Comparison of ENCODE assay signal across 26 cellular contexts in the genomic region with DNA sequence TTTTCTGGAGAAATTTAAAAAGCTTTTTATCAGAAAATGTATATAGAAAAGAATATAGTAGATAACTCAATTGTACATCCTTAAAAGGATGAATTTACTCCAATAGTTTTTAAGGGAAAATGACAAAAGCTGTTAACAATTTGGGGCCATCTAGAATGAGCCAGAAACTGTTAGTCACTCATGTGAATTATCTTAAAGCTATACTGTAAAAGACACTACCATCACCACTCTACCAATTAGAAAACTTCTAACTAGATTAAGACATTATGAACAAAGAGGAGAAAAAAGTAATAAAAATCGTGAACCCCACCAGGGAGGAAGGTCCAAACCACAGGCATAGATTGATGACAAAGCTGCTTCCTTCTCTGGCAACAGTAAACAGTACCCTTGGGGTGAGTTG.
"Had no signal": no experiment of that assay in that cellular context is flagged by ENCODE, and none has a peak within 500 bp of the region (broad histone marks: within the 10 kb centered on the region; RNA-seq: fewer than 3 reads in every experiment).

No MANE protein-coding gene starts in this region.

- H3K36me3 Mint-ChIP-seq: activated CD8-positive, alpha-beta memory T cell treated with anti-CD3 and anti-CD28 coated beads, Interleukin-2, amount 10 ng/mL, durations not matched to agents 7 days and 5 days; activated naive CD4-positive, alpha-beta T cell treated with anti-CD3 and anti-CD28 coated beads, Interleukin-2, amount 10 ng/mL, durations not matched to agents 7 days and 5 days; natural killer cell; stimulated activated naive B cell treated with anti-CD40 and anti-IgM and Interleukin-4, amounts not matched to agents 10 μg/mL and 1 μg/mL and 100 μg/mL, for 72 hours had no signal

- H3K27ac Mint-ChIP-seq: activated CD4-positive, alpha-beta T cell treated with anti-CD3 and anti-CD28 coated beads, Interleukin-2, amount 10 ng/mL, durations not matched to agents 7 days and 5 days; activated CD8-positive, alpha-beta memory T cell treated with anti-CD3 and anti-CD28 coated beads, Interleukin-2, amount 10 ng/mL, durations not matched to agents 7 days and 5 days; activated CD8-positive, alpha-beta T cell treated with anti-CD3 and anti-CD28 coated beads for 36 hours; activated naive CD4-positive, alpha-beta T cell treated with anti-CD3 and anti-CD28 coated beads, Interleukin-2, amount 10 ng/mL, durations not matched to agents 7 days and 5 days; dendritic cell treated with granulocyte-macrophage colony-stimulating factor and Interleukin-4, amounts not matched to agents 40 ng/mL and 50 ng/mL, for 4 days; natural killer cell; progenitor cell of endocrine pancreas; stimulated activated naive B cell treated with anti-CD40 and anti-IgM and Interleukin-4, amounts not matched to agents 10 μg/mL and 1 μg/mL and 100 μg/mL, for 72 hours had no signal

- H3K4me3 ChIP-seq: left ventricle myocardium inferior, sigmoid colon, smooth muscle cell, transverse colon, uterus had no signal

- H3K4me3 Mint-ChIP-seq: activated CD4-positive, alpha-beta T cell treated with anti-CD3 and anti-CD28 coated beads, Interleukin-2, amount 10 ng/mL, durations not matched to agents 7 days and 5 days; activated CD8-positive, alpha-beta memory T cell treated with anti-CD3 and anti-CD28 coated beads, Interleukin-2, amount 10 ng/mL, durations not matched to agents 7 days and 5 days; activated CD8-positive, alpha-beta T cell treated with anti-CD3 and anti-CD28 coated beads for 36 hours; activated naive CD4-positive, alpha-beta T cell treated with anti-CD3 and anti-CD28 coated beads, Interleukin-2, amount 10 ng/mL, durations not matched to agents 7 days and 5 days; dendritic cell treated with granulocyte-macrophage colony-stimulating factor and Interleukin-4, amounts not matched to agents 40 ng/mL and 50 ng/mL, for 4 days; natural killer cell; stimulated activated naive B cell treated with anti-CD40 and anti-IgM and Interleukin-4, amounts not matched to agents 10 μg/mL and 1 μg/mL and 100 μg/mL, for 72 hours had no signal

- H3K27me3 Mint-ChIP-seq: activated CD4-positive, alpha-beta T cell treated with anti-CD3 and anti-CD28 coated beads, Interleukin-2, amount 10 ng/mL, durations not matched to agents 7 days and 5 days; activated CD8-positive, alpha-beta memory T cell treated with anti-CD3 and anti-CD28 coated beads, Interleukin-2, amount 10 ng/mL, durations not matched to agents 7 days and 5 days; activated CD8-positive, alpha-beta T cell treated with anti-CD3 and anti-CD28 coated beads for 36 hours; activated naive CD4-positive, alpha-beta T cell treated with anti-CD3 and anti-CD28 coated beads, Interleukin-2, amount 10 ng/mL, durations not matched to agents 7 days and 5 days; dendritic cell treated with granulocyte-macrophage colony-stimulating factor and Interleukin-4, amounts not matched to agents 40 ng/mL and 50 ng/mL, for 4 days; progenitor cell of endocrine pancreas; stimulated activated naive B cell treated with anti-CD40 and anti-IgM and Interleukin-4, amounts not matched to agents 10 μg/mL and 1 μg/mL and 100 μg/mL, for 72 hours had no signal

- H3K36me3 ChIP-seq: left ventricle myocardium inferior, sigmoid colon, transverse colon, uterus had no signal

- H3K27ac ChIP-seq: left ventricle myocardium inferior, sigmoid colon, transverse colon, uterus, VCaP had no signal

- H3K4me1 Mint-ChIP-seq: activated CD4-positive, alpha-beta T cell treated with anti-CD3 and anti-CD28 coated beads, Interleukin-2, amount 10 ng/mL, durations not matched to agents 7 days and 5 days; activated CD8-positive, alpha-beta memory T cell treated with anti-CD3 and anti-CD28 coated beads, Interleukin-2, amount 10 ng/mL, durations not matched to agents 7 days and 5 days; activated naive CD4-positive, alpha-beta T cell treated with anti-CD3 and anti-CD28 coated beads, Interleukin-2, amount 10 ng/mL, durations not matched to agents 7 days and 5 days; natural killer cell; stimulated activated naive B cell treated with anti-CD40 and anti-IgM and Interleukin-4, amounts not matched to agents 10 μg/mL and 1 μg/mL and 100 μg/mL, for 72 hours had no signal

- H3K9me3 Mint-ChIP-seq: activated naive CD4-positive, alpha-beta T cell treated with anti-CD3 and anti-CD28 coated beads, Interleukin-2, amount 10 ng/mL, durations not matched to agents 7 days and 5 days; dendritic cell treated with granulocyte-macrophage colony-stimulating factor and Interleukin-4, amounts not matched to agents 40 ng/mL and 50 ng/mL, for 4 days had no signal

- ATAC-seq: activated CD4-positive, CD25-positive, alpha-beta regulatory T cell treated with anti-CD3 and anti-CD28 coated beads, Interleukin-2, amount 50 U/mL, for 24 hours; activated CD8-positive, alpha-beta memory T cell treated with anti-CD3 and anti-CD28 coated beads, Interleukin-2, amount 10 ng/mL, durations not matched to agents 7 days and 5 days; activated CD8-positive, alpha-beta T cell treated with anti-CD3 and anti-CD28 coated beads for 36 hours; natural killer cell; stimulated activated naive B cell treated with anti-CD40 and anti-IgM and Interleukin-4, amounts not matched to agents 10 μg/mL and 1 μg/mL and 100 μg/mL, for 72 hours had no signal

- DNase-seq: activated CD4-positive, alpha-beta T cell treated with anti-CD3 and anti-CD28 coated beads, Interleukin-2, amount 10 ng/mL, durations not matched to agents 7 days and 5 days; activated CD8-positive, alpha-beta memory T cell treated with anti-CD3 and anti-CD28 coated beads, Interleukin-2, amount 10 ng/mL, durations not matched to agents 7 days and 5 days; activated CD8-positive, alpha-beta T cell treated with anti-CD3 and anti-CD28 coated beads for 36 hours; activated effector memory CD4-positive, alpha-beta T cell treated with anti-CD3 and anti-CD28 coated beads, Interleukin-2, amount 50 U/mL, for 16 hours; activated naive CD4-positive, alpha-beta T cell treated with anti-CD3 and anti-CD28 coated beads, Interleukin-2, amount 10 ng/mL, durations not matched to agents 7 days and 5 days; activated T-cell treated with anti-CD3 and anti-CD28 coated beads for 4 hours; amygdala; effector CD4-positive, alpha-beta T cell; erythroblast; glutamatergic neuron; hypothalamus; left ventricle myocardium inferior; midbrain; natural killer cell; retina; sigmoid colon; stimulated activated CD4-positive, alpha-beta T cell treated with anti-CD3 and anti-CD28 coated beads, Interleukin-2, amount 100 ng/mL, for 48 hours; stimulated activated CD8-positive, alpha-beta memory T cell treated with anti-CD3 and anti-CD28 coated beads, Interleukin-4, amount 100 ng/mL, for 48 hours; stimulated activated naive B cell treated with anti-CD40 and anti-IgM and Interleukin-4, amounts not matched to agents 10 μg/mL and 1 μg/mL and 100 μg/mL, for 72 hours; transverse colon; uterus had no signal

- H3K9me3 ChIP-seq: sigmoid colon, transverse colon, uterus had no signal

- H3K27me3 ChIP-seq: sigmoid colon, transverse colon, uterus had no signal

- H3K4me1 ChIP-seq: left ventricle myocardium inferior, uterus had no signal
